9 cellular contexts compared by ENCODE assay signal in the genomic region with DNA sequence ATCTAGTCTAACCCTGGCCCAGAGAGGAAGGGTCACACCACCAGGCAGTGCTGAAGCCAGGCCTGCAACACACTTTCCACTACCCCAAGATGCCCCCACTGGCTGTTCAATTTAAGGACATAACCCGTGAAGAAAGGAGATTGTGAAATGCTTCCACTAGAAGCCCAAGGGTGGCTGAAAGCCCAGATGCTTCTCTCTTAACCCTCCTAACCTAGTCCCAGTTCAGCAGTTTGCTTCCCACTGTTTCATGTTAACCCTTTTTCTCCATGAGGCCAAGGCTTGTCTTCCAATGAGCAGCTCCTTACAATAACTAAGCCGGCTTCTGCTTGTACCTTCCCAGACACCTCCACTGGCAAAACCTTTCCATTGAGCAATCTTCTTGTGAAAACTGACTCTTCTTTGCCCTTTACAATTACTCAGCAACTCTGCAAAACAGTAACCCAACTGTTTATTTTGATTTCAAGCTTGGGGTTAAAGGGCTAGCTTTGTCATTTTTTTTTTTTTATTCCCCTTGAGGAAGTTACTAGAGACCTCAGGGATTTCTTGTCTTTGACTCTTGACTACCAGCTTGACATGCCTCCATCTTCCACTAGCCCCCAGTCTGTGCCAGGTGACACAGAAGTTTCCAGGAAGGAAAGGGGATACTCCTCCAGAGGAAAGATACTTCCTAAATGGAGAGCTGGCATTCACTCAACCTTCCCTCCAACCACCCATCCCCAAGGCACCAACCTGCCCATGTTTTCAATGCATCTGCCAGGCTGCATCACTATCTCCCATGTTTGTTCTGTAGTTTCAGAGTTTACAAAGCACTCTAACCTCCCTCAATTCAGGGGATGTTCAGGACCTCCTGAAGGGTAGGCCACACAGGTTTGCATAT.
A peak's percentile ranks its signal among the peaks of the same experiment; 100 is the strongest.
DNase-seq lines count a peak whose midpoint lies in the region; ATAC-seq and FAIRE-seq lines count a peak whose summit lies in the region.
"Had no signal": no experiment of that assay in that cellular context is flagged by ENCODE, and none has a peak within 500 bp of the region (broad histone marks: within the 10 kb centered on the region; RNA-seq: fewer than 3 reads in every experiment).

No MANE protein-coding gene starts in this region.

- no peaks in the 10 kb centered on the region for H3K9me2 ChIP-seq in GM23248 (ENCODE audit: insufficient read depth)

- peak overlapping the region; percentile 65 for H3K4me2 ChIP-seq in GM23248 (ENCODE audit: unreplicated experiment)

- no peaks in the 10 kb centered on the region for H3K79me2 ChIP-seq in GM23248 (ENCODE audit: insufficient read depth)

- peaks cover 25% of the 10 kb centered on the region for H3F3A ChIP-seq in GM23248 (ENCODE audit: insufficient read depth)

- peak overlapping the region; percentile 91 for H3K27ac ChIP-seq in GM23248
- H3K27ac ChIP-seq in skeletal muscle tissue (ENCODE audit: low read depth, low read length), result peak overlapping the region; percentile 94

- peaks cover 37% of the 10 kb centered on the region for H3K4me1 Mint-ChIP-seq in activated CD4-positive, alpha-beta memory T cell treated with anti-CD3 and anti-CD28 coated beads, Interleukin-2, amount 10 ng/mL, durations not matched to agents 7 days and 5 days

- H2AFZ ChIP-seq in GM23248, result peak overlapping the region; percentile 42; the same call in 1 of the 2 replicates

- CTCF ChIA-PET in activated CD4-positive, alpha-beta memory T cell treated with anti-CD3 and anti-CD28 coated beads, Interleukin-2, amount 10 ng/mL, durations not matched to agents 7 days and 5 days (lab: Charles Lee), result interaction anchor here (0.8 to 1.8 kb wide), 3 partner anchors 207 to 215 kb away, joined by 3 to 4 read pairs (median 3); no protein-coding TSS in a partner anchor

- no peaks in the 10 kb centered on the region for H4K20me1 ChIP-seq in GM23248 (ENCODE audit: insufficient read depth)

- no peaks in the 10 kb centered on the region for H3K9me3 ChIP-seq in GM23248 (ENCODE audit: low read depth)
- no peaks in the 10 kb centered on the region for H3K9me3 ChIP-seq in skeletal muscle tissue (ENCODE audit: control insufficient read depth in 3 of 3, low read length in 3 of 3)

- in situ Hi-C loops in GM23248 (cut with MboI), result loop anchor here (25.0 kb wide), 1 partner anchor 193 kb away; no protein-coding TSS in a partner anchor

- peaks cover 16% of the 10 kb centered on the region for H3K27me3 Mint-ChIP-seq in activated CD4-positive, alpha-beta memory T cell treated with anti-CD3 and anti-CD28 coated beads, Interleukin-2, amount 10 ng/mL, durations not matched to agents 7 days and 5 days

- H3K9me3 Mint-ChIP-seq in activated CD4-positive, alpha-beta memory T cell treated with anti-CD3 and anti-CD28 coated beads, Interleukin-2, amount 10 ng/mL, durations not matched to agents 7 days and 5 days, result no peaks in the 10 kb centered on the region

- POLR2A ChIA-PET in activated CD4-positive, alpha-beta memory T cell treated with anti-CD3 and anti-CD28 coated beads, Interleukin-2, amount 10 ng/mL, durations not matched to agents 7 days and 5 days (lab: Charles Lee), result interaction anchor here (0.9 kb wide), 1 partner anchor 20 kb away, joined by 3 read pairs; no protein-coding TSS in a partner anchor

- peaks cover 8% of the 10 kb centered on the region for H3K36me3 Mint-ChIP-seq in activated CD4-positive, alpha-beta memory T cell treated with anti-CD3 and anti-CD28 coated beads, Interleukin-2, amount 10 ng/mL, durations not matched to agents 7 days and 5 days (ENCODE audit: low read depth)

- no peak overlapping the region for H3K27ac Mint-ChIP-seq in activated CD4-positive, alpha-beta memory T cell treated with anti-CD3 and anti-CD28 coated beads, Interleukin-2, amount 10 ng/mL, durations not matched to agents 7 days and 5 days
- H3K27ac Mint-ChIP-seq: activated naive CD4-positive, alpha-beta T cell treated with anti-CD3 and anti-CD28 coated beads, Interleukin-2, amount 50 U/mL, for 72 hours had no signal

- intact Hi-C loops in Right ventricle myocardium superior (cut with DNase I), result no loop called here

- H3K9ac ChIP-seq in GM23248 (peak overlapping the region; percentile 69), skeletal muscle tissue (ENCODE audit: low read depth in 1 of 3, low read length in 3 of 3) (peak overlapping the region; percentile 51 to 69 (median 51))

- DNase-seq in GM23248 (peak; percentile 90), SIG-M5 treated with dmso at 0.1 percent for 504 hours (lab: John Stamatoyannopoulos, UW; ENCODE audit: unreplicated experiment) (peak; percentile 100), Right ventricle myocardium superior (peak; percentile 47), mesenteric fat pad (ENCODE audit: low spot score) (no peak), urothelium cell line (ENCODE audit: low spot score) (no peak)
- no peak for DNase-seq in activated CD4-positive, alpha-beta memory T cell treated with anti-CD3 and anti-CD28 coated beads, Interleukin-2, amount 10 ng/mL, durations not matched to agents 7 days and 5 days
- DNase-seq in activated CD8-positive, alpha-beta memory T cell treated with anti-CD3 and anti-CD28 coated beads, Interleukin-2, amount 50 U/mL, for 4 hours, result no peak

- no peaks in the 10 kb centered on the region for H3K36me3 ChIP-seq in GM23248 (ENCODE audit: low read depth)
- no peaks in the 10 kb centered on the region for H3K36me3 ChIP-seq in skeletal muscle tissue (ENCODE audit: control insufficient read depth in 3 of 3, insufficient read depth in 3 of 3, low read length in 3 of 3)

- H3K4me3 ChIP-seq in GM23248 (peak overlapping the region; percentile 41), skeletal muscle tissue (ENCODE audit: low read length in 3 of 3) (no peak overlapping the region)

- WGBS in GM23248 (ENCODE audit: low coverage in 1 of 2, low lambda C conversion rate in 2 of 2, missing lambda C conversion rate in 2 of 2), 2 experiments, result 0% methylated on average over 2 of the region's 2 CpGs

- peak; percentile 80 for ATAC-seq in Right ventricle myocardium superior (ENCODE audit: poor library complexity)
- ATAC-seq: activated naive CD4-positive, alpha-beta T cell treated with anti-CD3 and anti-CD28 coated beads, Interleukin-2, amount 50 U/mL, for 72 hours had no signal

- H3K27me3 ChIP-seq in GM23248 (replicated peaks; ENCODE audit: insufficient read depth) (no peaks in the 10 kb centered on the region), skeletal muscle tissue (ENCODE audit: control insufficient read depth in 3 of 3, insufficient read depth in 3 of 3, low read length in 3 of 3) (no peaks in the 10 kb centered on the region)

- H3K4me3 Mint-ChIP-seq in activated CD4-positive, alpha-beta memory T cell treated with anti-CD3 and anti-CD28 coated beads, Interleukin-2, amount 10 ng/mL, durations not matched to agents 7 days and 5 days, result no peak overlapping the region

- H3K4me1 ChIP-seq in GM23248 (ENCODE audit: insufficient read depth) (peaks cover 22% of the 10 kb centered on the region), skeletal muscle tissue (ENCODE audit: control insufficient read depth in 3 of 3, insufficient read depth in 3 of 3, low read length in 3 of 3) (peaks cover 42 to 60% (median 44%) of the 10 kb centered on the region in 3 donors)

- no peak for FAIRE-seq in urothelium cell line (lab: Jason Lieb, UNC)

Comparison
In these comparisons a context has a peak if more than half of its experiments do, and no peak if none do; other contexts are left out.
1. DNase-seq: peak in GM23248 (single experiment), SIG-M5 treated with dmso at 0.1 percent for 504 hours (single experiment) and Right ventricle myocardium superior (single experiment); none in activated CD4-positive, alpha-beta memory T cell treated with anti-CD3 and anti-CD28 coated beads, Interleukin-2, amount 10 ng/mL, durations not matched to agents 7 days and 5 days (single experiment), mesenteric fat pad (single experiment), activated CD8-positive, alpha-beta memory T cell treated with anti-CD3 and anti-CD28 coated beads, Interleukin-2, amount 50 U/mL, for 4 hours (single experiment) and urothelium cell line (single experiment).